In the genomic region with DNA sequence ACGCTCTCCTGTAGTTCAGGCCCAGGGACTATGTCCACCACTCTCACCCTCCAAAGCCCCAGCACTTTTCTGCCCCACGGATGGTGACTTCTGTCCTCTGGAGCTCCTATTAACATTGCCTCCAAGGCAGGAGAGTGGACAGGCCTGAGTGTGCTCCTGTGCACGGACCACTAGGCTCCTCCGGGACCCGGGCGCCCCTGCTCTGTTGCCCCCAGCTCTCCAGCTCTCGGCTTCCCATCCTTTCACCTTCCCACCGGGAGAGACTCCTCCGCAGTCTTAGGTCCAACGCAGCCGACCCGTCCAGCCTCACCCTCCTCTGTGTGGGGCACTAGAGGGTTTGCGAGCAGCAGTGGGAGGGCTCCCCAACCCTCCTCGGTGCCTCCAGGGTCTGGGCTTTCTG, we compare ENCODE assay signal across 1 cellular context.
TF ChIP-seq lines count a peak whose summit lies in the region.

No MANE protein-coding gene starts in this region.

TF ChIP-seq in GM23338, 12 proteins besides CTCF, POLR2A, EP300 and RAD21 (continued from another document):
- TF ChIP-seq, protein P1, sequence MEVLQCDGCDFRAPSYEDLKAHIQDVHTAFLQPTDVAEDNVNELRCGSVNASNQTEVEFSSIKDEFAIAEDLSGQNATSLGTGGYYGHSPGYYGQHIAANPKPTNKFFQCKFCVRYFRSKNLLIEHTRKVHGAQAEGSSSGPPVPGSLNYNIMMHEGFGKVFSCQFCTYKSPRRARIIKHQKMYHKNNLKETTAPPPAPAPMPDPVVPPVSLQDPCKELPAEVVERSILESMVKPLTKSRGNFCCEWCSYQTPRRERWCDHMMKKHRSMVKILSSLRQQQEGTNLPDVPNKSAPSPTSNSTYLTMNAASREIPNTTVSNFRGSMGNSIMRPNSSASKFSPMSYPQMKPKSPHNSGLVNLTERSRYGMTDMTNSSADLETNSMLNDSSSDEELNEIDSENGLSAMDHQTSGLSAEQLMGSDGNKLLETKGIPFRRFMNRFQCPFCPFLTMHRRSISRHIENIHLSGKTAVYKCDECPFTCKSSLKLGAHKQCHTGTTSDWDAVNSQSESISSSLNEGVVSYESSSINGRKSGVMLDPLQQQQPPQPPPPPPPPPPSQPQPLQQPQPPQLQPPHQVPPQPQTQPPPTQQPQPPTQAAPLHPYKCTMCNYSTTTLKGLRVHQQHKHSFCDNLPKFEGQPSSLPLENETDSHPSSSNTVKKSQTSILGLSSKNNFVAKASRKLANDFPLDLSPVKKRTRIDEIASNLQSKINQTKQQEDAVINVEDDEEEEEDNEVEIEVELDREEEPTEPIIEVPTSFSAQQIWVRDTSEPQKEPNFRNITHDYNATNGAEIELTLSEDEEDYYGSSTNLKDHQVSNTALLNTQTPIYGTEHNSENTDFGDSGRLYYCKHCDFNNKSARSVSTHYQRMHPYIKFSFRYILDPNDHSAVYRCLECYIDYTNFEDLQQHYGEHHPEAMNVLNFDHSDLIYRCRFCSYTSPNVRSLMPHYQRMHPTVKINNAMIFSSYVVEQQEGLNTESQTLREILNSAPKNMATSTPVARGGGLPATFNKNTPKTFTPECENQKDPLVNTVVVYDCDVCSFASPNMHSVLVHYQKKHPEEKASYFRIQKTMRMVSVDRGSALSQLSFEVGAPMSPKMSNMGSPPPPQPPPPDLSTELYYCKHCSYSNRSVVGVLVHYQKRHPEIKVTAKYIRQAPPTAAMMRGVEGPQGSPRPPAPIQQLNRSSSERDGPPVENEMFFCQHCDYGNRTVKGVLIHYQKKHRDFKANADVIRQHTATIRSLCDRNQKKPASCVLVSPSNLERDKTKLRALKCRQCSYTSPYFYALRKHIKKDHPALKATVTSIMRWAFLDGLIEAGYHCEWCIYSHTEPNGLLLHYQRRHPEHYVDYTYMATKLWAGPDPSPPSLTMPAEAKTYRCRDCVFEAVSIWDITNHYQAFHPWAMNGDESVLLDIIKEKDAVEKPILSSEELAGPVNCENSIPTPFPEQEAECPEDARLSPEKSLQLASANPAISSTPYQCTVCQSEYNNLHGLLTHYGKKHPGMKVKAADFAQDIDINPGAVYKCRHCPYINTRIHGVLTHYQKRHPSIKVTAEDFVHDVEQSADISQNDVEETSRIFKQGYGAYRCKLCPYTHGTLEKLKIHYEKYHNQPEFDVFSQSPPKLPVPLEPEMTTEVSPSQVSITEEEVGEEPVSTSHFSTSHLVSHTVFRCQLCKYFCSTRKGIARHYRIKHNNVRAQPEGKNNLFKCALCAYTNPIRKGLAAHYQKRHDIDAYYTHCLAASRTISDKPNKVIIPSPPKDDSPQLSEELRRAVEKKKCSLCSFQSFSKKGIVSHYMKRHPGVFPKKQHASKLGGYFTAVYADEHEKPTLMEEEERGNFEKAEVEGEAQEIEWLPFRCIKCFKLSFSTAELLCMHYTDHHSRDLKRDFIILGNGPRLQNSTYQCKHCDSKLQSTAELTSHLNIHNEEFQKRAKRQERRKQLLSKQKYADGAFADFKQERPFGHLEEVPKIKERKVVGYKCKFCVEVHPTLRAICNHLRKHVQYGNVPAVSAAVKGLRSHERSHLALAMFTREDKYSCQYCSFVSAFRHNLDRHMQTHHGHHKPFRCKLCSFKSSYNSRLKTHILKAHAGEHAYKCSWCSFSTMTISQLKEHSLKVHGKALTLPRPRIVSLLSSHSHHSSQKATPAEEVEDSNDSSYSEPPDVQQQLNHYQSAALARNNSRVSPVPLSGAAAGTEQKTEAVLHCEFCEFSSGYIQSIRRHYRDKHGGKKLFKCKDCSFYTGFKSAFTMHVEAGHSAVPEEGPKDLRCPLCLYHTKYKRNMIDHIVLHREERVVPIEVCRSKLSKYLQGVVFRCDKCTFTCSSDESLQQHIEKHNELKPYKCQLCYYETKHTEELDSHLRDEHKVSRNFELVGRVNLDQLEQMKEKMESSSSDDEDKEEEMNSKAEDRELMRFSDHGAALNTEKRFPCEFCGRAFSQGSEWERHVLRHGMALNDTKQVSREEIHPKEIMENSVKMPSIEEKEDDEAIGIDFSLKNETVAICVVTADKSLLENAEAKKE (CRISPR knock-in tag; IDR thresholded peaks at IDR 0.05), result no peak
- TF ChIP-seq NANOG (IDR thresholded peaks at IDR 0.05; ENCODE audit: borderline replicate concordance), result no peak
TF ChIP-seq in GM23338: peak in this region for 0.
